Comparison of ENCODE assay signal across 26 cellular contexts in genomic region chr1:57157818-57158606, GRCh38.
DNase-seq lines count a peak whose midpoint lies in the region; ATAC-seq and TF ChIP-seq lines count a peak whose summit lies in the region.
"Had no signal": no experiment of that assay in that cellular context is flagged by ENCODE, and none has a peak within 500 bp of the region (broad histone marks: within the 10 kb centered on the region; RNA-seq: fewer than 3 reads in every experiment).

No MANE protein-coding gene starts in this region.

- H3K27me3 Mint-ChIP-seq in activated CD8-positive, alpha-beta T cell treated with anti-CD3 and anti-CD28 coated beads, Interleukin-2, amount 10 ng/mL, durations not matched to agents 7 days and 5 days (ENCODE audit: low read depth), result peaks cover 3% of the 10 kb centered on the region
- H3K27me3 Mint-ChIP-seq: activated naive CD4-positive, alpha-beta T cell treated with anti-CD3 and anti-CD28 coated beads, Interleukin-2, amount 10 ng/mL, durations not matched to agents 7 days and 5 days had no signal

- ATAC-seq in SK-N-SH treated with all-trans-retinoic acid at 6 μM for 48 hours, result peak; percentile 20; the same call in 2 of the 3 replicates
- peak; percentile 63 for ATAC-seq in HG03432 (IDR thresholded peaks at IDR 0.05; ENCODE audit: unreplicated experiment)
- peak; percentile 58 for ATAC-seq in stimulated activated effector memory CD8-positive, alpha-beta T cell treated with anti-CD3 and anti-CD28 coated beads, Interleukin-12 subunit alpha, Interleukin-12 subunit beta, amount 100 ng/mL, for 72 hours
- ATAC-seq in GM21381 (IDR thresholded peaks at IDR 0.05; ENCODE audit: unreplicated experiment), result no peak
- ATAC-seq in activated CD8-positive, alpha-beta T cell treated with anti-CD3 and anti-CD28 coated beads, Interleukin-2, amount 10 ng/mL, durations not matched to agents 7 days and 5 days, result no peak
- ATAC-seq: left colon; naive thymus-derived CD8-positive, alpha-beta T cell; sciatic nerve; upper lobe of right lung had no signal

- no peak overlapping the region for H3K9ac ChIP-seq in SK-N-SH
- no peak overlapping the region for H3K9ac ChIP-seq in endocrine pancreas (ENCODE audit: control insufficient read depth, insufficient read depth, low read length)
- H3K9ac ChIP-seq: parathyroid adenoma had no signal

- no peak overlapping the region for H3K27ac Mint-ChIP-seq in stimulated activated effector memory CD8-positive, alpha-beta T cell treated with anti-CD3 and anti-CD28 coated beads, Interleukin-12 subunit alpha, Interleukin-12 subunit beta, amount 100 ng/mL, for 72 hours
- H3K27ac Mint-ChIP-seq in activated CD8-positive, alpha-beta T cell treated with anti-CD3 and anti-CD28 coated beads, Interleukin-2, amount 10 ng/mL, durations not matched to agents 7 days and 5 days, result no peak overlapping the region
- H3K27ac Mint-ChIP-seq: activated naive CD4-positive, alpha-beta T cell treated with anti-CD3 and anti-CD28 coated beads, Interleukin-2, amount 10 ng/mL, durations not matched to agents 7 days and 5 days had no signal

- H2AFZ ChIP-seq in SK-N-SH (ENCODE audit: low read depth), result no peak overlapping the region
- H2AFZ ChIP-seq: parathyroid adenoma had no signal

- H3K4me3 ChIP-seq in SK-N-SH (ENCODE audit: low read depth in 2 of 2, low read length in 1 of 2), result no peak overlapping the region
- peak overlapping the region; percentile 25 for H3K4me3 ChIP-seq in endocrine pancreas (ENCODE audit: control insufficient read depth, insufficient read depth, low read length)
- H3K4me3 ChIP-seq in SJCRH30, result no peak overlapping the region
- H3K4me3 ChIP-seq: cardiac muscle cell, upper lobe of right lung had no signal

- H3K79me2 ChIP-seq in SK-N-SH (ENCODE audit: insufficient read depth), result no peaks in the 10 kb centered on the region
- H3K79me2 ChIP-seq: parathyroid adenoma had no signal

- H3K4me1 ChIP-seq in SK-N-SH (ENCODE audit: control insufficient read depth in 1 of 2, insufficient read depth in 2 of 2, low read depth in 1 of 2, low read length in 1 of 2) (peaks cover 0 to 17% of the 10 kb centered on the region in 2 experiments; a peak in 2 of 4 replicates), endocrine pancreas (ENCODE audit: control insufficient read depth, insufficient read depth, low read length) (peaks cover 23% of the 10 kb centered on the region), SJCRH30 (no peaks in the 10 kb centered on the region)
- H3K4me1 ChIP-seq: parathyroid adenoma, upper lobe of right lung had no signal

- H3K9me2 ChIP-seq in SK-N-SH, result no peaks in the 10 kb centered on the region

- peaks cover 13% of the 10 kb centered on the region for H3K4me1 Mint-ChIP-seq in stimulated activated effector memory CD8-positive, alpha-beta T cell treated with anti-CD3 and anti-CD28 coated beads, Interleukin-12 subunit alpha, Interleukin-12 subunit beta, amount 100 ng/mL, for 72 hours
- H3K4me1 Mint-ChIP-seq in activated CD8-positive, alpha-beta T cell treated with anti-CD3 and anti-CD28 coated beads, Interleukin-2, amount 10 ng/mL, durations not matched to agents 7 days and 5 days (ENCODE audit: low read depth), result no peaks in the 10 kb centered on the region
- H3K4me1 Mint-ChIP-seq: activated naive CD4-positive, alpha-beta T cell treated with anti-CD3 and anti-CD28 coated beads, Interleukin-2, amount 10 ng/mL, durations not matched to agents 7 days and 5 days; naive thymus-derived CD8-positive, alpha-beta T cell had no signal

- H3K9me3 Mint-ChIP-seq in stimulated activated effector memory CD8-positive, alpha-beta T cell treated with anti-CD3 and anti-CD28 coated beads, Interleukin-12 subunit alpha, Interleukin-12 subunit beta, amount 100 ng/mL, for 72 hours, result peaks cover 6% of the 10 kb centered on the region
- no peaks in the 10 kb centered on the region for H3K9me3 Mint-ChIP-seq in activated CD8-positive, alpha-beta T cell treated with anti-CD3 and anti-CD28 coated beads, Interleukin-2, amount 10 ng/mL, durations not matched to agents 7 days and 5 days (ENCODE audit: insufficient read depth)

- H3K27ac ChIP-seq in SK-N-SH (ENCODE audit: low read depth in 2 of 2, low read length in 1 of 2) (peak overlapping the region in 1 of 2 experiments; percentile 34; a peak in 1 of 4 replicates), SJCRH30 (no peak overlapping the region)
- H3K27ac ChIP-seq: cardiac muscle cell, parathyroid adenoma, upper lobe of right lung had no signal

- POLR2A ChIA-PET in SK-N-SH (lab: Yijun Ruan, JAX), result no interaction called here
- POLR2A ChIA-PET in activated CD8-positive, alpha-beta T cell treated with anti-CD3 and anti-CD28 coated beads, Interleukin-2, amount 10 ng/mL, durations not matched to agents 7 days and 5 days (lab: Charles Lee), result no interaction called here

- H3K36me3 Mint-ChIP-seq in stimulated activated effector memory CD8-positive, alpha-beta T cell treated with anti-CD3 and anti-CD28 coated beads, Interleukin-12 subunit alpha, Interleukin-12 subunit beta, amount 100 ng/mL, for 72 hours, result peaks cover 5% of the 10 kb centered on the region
- H3K36me3 Mint-ChIP-seq in activated CD8-positive, alpha-beta T cell treated with anti-CD3 and anti-CD28 coated beads, Interleukin-2, amount 10 ng/mL, durations not matched to agents 7 days and 5 days (ENCODE audit: low read depth), result no peaks in the 10 kb centered on the region
- H3K36me3 Mint-ChIP-seq: activated naive CD4-positive, alpha-beta T cell treated with anti-CD3 and anti-CD28 coated beads, Interleukin-2, amount 10 ng/mL, durations not matched to agents 7 days and 5 days had no signal

- no peak overlapping the region for H3K4me3 Mint-ChIP-seq in stimulated activated effector memory CD8-positive, alpha-beta T cell treated with anti-CD3 and anti-CD28 coated beads, Interleukin-12 subunit alpha, Interleukin-12 subunit beta, amount 100 ng/mL, for 72 hours
- no peak overlapping the region for H3K4me3 Mint-ChIP-seq in activated CD8-positive, alpha-beta T cell treated with anti-CD3 and anti-CD28 coated beads, Interleukin-2, amount 10 ng/mL, durations not matched to agents 7 days and 5 days
- H3K4me3 Mint-ChIP-seq: activated naive CD4-positive, alpha-beta T cell treated with anti-CD3 and anti-CD28 coated beads, Interleukin-2, amount 10 ng/mL, durations not matched to agents 7 days and 5 days; naive thymus-derived CD8-positive, alpha-beta T cell had no signal

- no peak for DNase-seq in SK-N-SH
- no peak for DNase-seq in stimulated activated effector memory CD8-positive, alpha-beta T cell treated with anti-CD3 and anti-CD28 coated beads, Interleukin-12 subunit alpha, Interleukin-12 subunit beta, amount 100 ng/mL, for 72 hours (ENCODE audit: low spot score in 2 of 2)
- DNase-seq in activated CD8-positive, alpha-beta T cell treated with anti-CD3 and anti-CD28 coated beads, Interleukin-2, amount 10 ng/mL, durations not matched to agents 7 days and 5 days, result no peak
- DNase-seq in SJCRH30, result no peak
- DNase-seq: activated naive CD4-positive, alpha-beta T cell treated with anti-CD3 and anti-CD28 coated beads, Interleukin-2, amount 10 ng/mL, durations not matched to agents 7 days and 5 days; activated T-cell treated with anti-CD3 and anti-CD28 coated beads, Interleukin-2, amount 50 U/mL, for 48 hours; AML-193; amygdala; cortex of kidney; DMS79 treated with DMSO at 0.1 percent for 48 hours; glutamatergic neuron; KG1; left colon; naive thymus-derived CD8-positive, alpha-beta T cell; NCI-H1694 treated with DMSO at 0.1 percent for 48 hours; stimulated activated CD4-positive, alpha-beta T cell treated with anti-CD3 and anti-CD28 coated beads, Interleukin-15, amount 100 ng/mL, for 24 hours; stimulated activated CD8-positive, alpha-beta memory T cell treated with anti-CD3 and anti-CD28 coated beads, Interleukin-4, amount 100 ng/mL, for 48 hours; SW 1271; upper lobe of right lung had no signal

- H4K20me1 ChIP-seq in SK-N-SH (ENCODE audit: insufficient read depth), result no peaks in the 10 kb centered on the region

- WGBS in SK-N-SH (ENCODE audit: low lambda C conversion rate), result 79% methylated on average over 8 of the region's 8 CpGs

- H3K4me2 ChIP-seq in SK-N-SH, result no peak overlapping the region

- no peak for TF ChIP-seq CTCF in SK-N-SH (IDR thresholded peaks at IDR 0.05)

- H3K9me3 ChIP-seq in SK-N-SH (no peaks in the 10 kb centered on the region), endocrine pancreas (ENCODE audit: control insufficient read depth, low read length) (no peaks in the 10 kb centered on the region), SJCRH30 (replicated peaks) (no peaks in the 10 kb centered on the region)
- H3K9me3 ChIP-seq: upper lobe of right lung had no signal

- TF ChIP-seq RAD21 in SK-N-SH (IDR thresholded peaks at IDR 0.05; ENCODE audit: low read length), result no peak

- TF ChIP-seq EP300 in SK-N-SH (IDR thresholded peaks at IDR 0.05; ENCODE audit: borderline replicate concordance in 1 of 2, low read depth in 1 of 2, low read length in 1 of 2), result no peak

- H3F3A ChIP-seq in SK-N-SH (replicated peaks; ENCODE audit: insufficient read depth), result no peaks in the 10 kb centered on the region

- CTCF ChIA-PET in SK-N-SH (lab: Yijun Ruan, JAX), result no interaction called here
- CTCF ChIA-PET in activated CD8-positive, alpha-beta T cell treated with anti-CD3 and anti-CD28 coated beads, Interleukin-2, amount 10 ng/mL, durations not matched to agents 7 days and 5 days (lab: Charles Lee), result no interaction called here

- H3K27me3 ChIP-seq in SK-N-SH (ENCODE audit: insufficient read depth) (no peaks in the 10 kb centered on the region), endocrine pancreas (ENCODE audit: control insufficient read depth, insufficient read depth, low read length) (no peaks in the 10 kb centered on the region), SJCRH30 (0 out of 2 replicates have a peak, but pooled peaks cover 3% of the 10 kb centered on the region)
- H3K27me3 ChIP-seq: cardiac muscle cell, upper lobe of right lung had no signal

- H3K36me3 ChIP-seq in SK-N-SH (replicated peaks in 1 of 2; ENCODE audit: control insufficient read depth in 1 of 2, insufficient read depth in 2 of 2, low read length in 1 of 2) (no peaks in the 10 kb centered on the region), endocrine pancreas (ENCODE audit: control insufficient read depth, insufficient read depth, low read length) (no peaks in the 10 kb centered on the region), SJCRH30 (no peaks in the 10 kb centered on the region)
- H3K36me3 ChIP-seq: cardiac muscle cell, upper lobe of right lung had no signal

TF ChIP-seq in SK-N-SH treated with all-trans-retinoic acid at 6 μM for 48 hours, 23 proteins besides CTCF, POLR2A, EP300 and RAD21 (continues in another document):
- TF ChIP-seq TCF4 (CRISPR knock-in tag; IDR thresholded peaks at IDR 0.05; ENCODE audit: borderline replicate concordance) (no peak), ZNF565 (CRISPR knock-in tag; conservative IDR thresholded peaks at IDR 0.05; ENCODE audit: low read depth) (no peak)

TF ChIP-seq in SK-N-SH, 30 proteins besides CTCF, POLR2A, EP300 and RAD21 (continues in another document):
- no peak for TF ChIP-seq JUND (IDR thresholded peaks at IDR 0.05)
- no peak for TF ChIP-seq FOXJ3 (CRISPR knock-in tag; IDR thresholded peaks at IDR 0.05)
- TF ChIP-seq TAF1 (IDR thresholded peaks at IDR 0.05; ENCODE audit: borderline replicate concordance, low read depth, low read length), result no peak
- no peak for TF ChIP-seq MAX (IDR thresholded peaks at IDR 0.05; ENCODE audit: low read depth)

Comparison
In these comparisons a context has a peak if more than half of its experiments do, and no peak if none do; other contexts are left out.
1. ATAC-seq: peak in SK-N-SH treated with all-trans-retinoic acid at 6 μM for 48 hours (single experiment), HG03432 (single experiment) and stimulated activated effector memory CD8-positive, alpha-beta T cell treated with anti-CD3 and anti-CD28 coated beads, Interleukin-12 subunit alpha, Interleukin-12 subunit beta, amount 100 ng/mL, for 72 hours (single experiment); none in GM21381 (single experiment) and activated CD8-positive, alpha-beta T cell treated with anti-CD3 and anti-CD28 coated beads, Interleukin-2, amount 10 ng/mL, durations not matched to agents 7 days and 5 days (single experiment).